30 cellular contexts compared by ENCODE assay signal in the genomic region with DNA sequence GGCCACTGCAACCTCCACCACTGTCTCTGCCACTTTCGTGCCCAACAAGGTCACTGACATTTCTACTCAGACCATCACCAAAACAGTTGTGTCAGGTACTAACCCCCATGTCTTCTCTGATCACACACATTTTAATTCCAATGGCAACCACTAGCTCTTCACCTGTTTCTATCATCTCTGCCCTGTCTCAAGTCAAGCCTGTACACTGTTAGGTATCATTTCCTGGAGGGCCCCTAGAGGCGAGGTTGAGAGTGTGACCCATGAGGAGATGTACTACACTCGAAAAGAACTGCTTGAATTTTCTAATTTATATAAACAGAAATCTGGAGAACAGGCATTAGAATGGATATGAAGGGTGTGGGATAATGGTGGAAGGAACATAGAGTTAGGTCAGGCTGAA. TPM values are rescaled to one million over a fixed set of nuclear protein-coding genes. Genes with fewer than 3 reads are reported as not detected.
"Had no signal": no experiment of that assay in that cellular context is flagged by ENCODE, and none has a peak within 500 bp of the region (broad histone marks: within the 10 kb centered on the region; RNA-seq: fewer than 3 reads in every experiment).

No MANE protein-coding gene starts in this region.

- FAIRE-seq: kidney, TTC549 had no signal

- H3K27me3 ChIP-seq: neural progenitor cell, right atrium auricular region, stomach, thyroid gland, upper lobe of left lung, vagina had no signal

- H3K27ac Mint-ChIP-seq: endodermal cell; neural progenitor cell; stimulated activated naive B cell treated with anti-CD40 and anti-IgM and Interleukin-4, amounts not matched to agents 10 μg/mL and 1 μg/mL and 100 μg/mL, for 72 hours had no signal

- H3K4me3 Mint-ChIP-seq: endodermal cell; naive thymus-derived CD8-positive, alpha-beta T cell; neural progenitor cell; stimulated activated naive B cell treated with anti-CD40 and anti-IgM and Interleukin-4, amounts not matched to agents 10 μg/mL and 1 μg/mL and 100 μg/mL, for 72 hours had no signal

- DNase-seq: activated CD4-positive, alpha-beta T cell treated with anti-CD3 and anti-CD28 coated beads for 48 hours; activated CD4-positive, alpha-beta T cell treated with anti-CD3 and anti-CD28 coated beads, Interleukin-2, amount 50 U/mL, for 48 hours; activated naive CD4-positive, alpha-beta T cell; activated T-cell treated with anti-CD3 and anti-CD28 coated beads, Interleukin-2, amount 50 U/mL, for 48 hours; central memory CD4-positive, alpha-beta T cell; endodermal cell; foreskin keratinocyte; heart left ventricle; hypothalamus; immature natural killer cell; kidney; lower lobe of right lung; mesenchymal stem cell; naive thymus-derived CD8-positive, alpha-beta T cell; stimulated activated CD4-positive, alpha-beta T cell treated with anti-CD3 and anti-CD28 coated beads, Interleukin-1b, Interleukin-23, amount 100 ng/mL, for 48 hours; stimulated activated naive B cell treated with anti-CD40 and anti-IgM and Interleukin-4, amounts not matched to agents 10 μg/mL and 1 μg/mL and 100 μg/mL, for 72 hours; stomach; T-helper 9 cell; thyroid gland; upper lobe of left lung had no signal

- H3K4me3 ChIP-seq: heart left ventricle, lower lobe of right lung, neural progenitor cell, right atrium auricular region, smooth muscle cell, stomach, thyroid gland, upper lobe of left lung, vagina had no signal

- H3K4me2 ChIP-seq: neural progenitor cell, smooth muscle cell had no signal

- H2AFZ ChIP-seq: neural progenitor cell had no signal

- H3K27ac ChIP-seq: foreskin keratinocyte, heart left ventricle, lower lobe of right lung, neural progenitor cell, right atrium auricular region, stomach, thyroid gland, upper lobe of left lung, vagina, VCaP had no signal

- H3K9ac ChIP-seq: neural progenitor cell had no signal

- H3K4me1 ChIP-seq: heart left ventricle, neural progenitor cell, right atrium auricular region, thyroid gland, vagina had no signal

- H3K36me3 Mint-ChIP-seq: activated naive CD4-positive, alpha-beta T cell treated with anti-CD3 and anti-CD28 coated beads, Interleukin-2, amount 50 U/mL, for 72 hours; immature natural killer cell; naive thymus-derived CD8-positive, alpha-beta T cell; neural progenitor cell; stimulated activated naive B cell treated with anti-CD40 and anti-IgM and Interleukin-4, amounts not matched to agents 10 μg/mL and 1 μg/mL and 100 μg/mL, for 72 hours had no signal

- H3K9me3 Mint-ChIP-seq: activated naive CD4-positive, alpha-beta T cell treated with anti-CD3 and anti-CD28 coated beads, Interleukin-2, amount 50 U/mL, for 72 hours; endodermal cell; naive thymus-derived CD8-positive, alpha-beta T cell had no signal

- H3K36me3 ChIP-seq: heart left ventricle, lower lobe of right lung, neural progenitor cell, right atrium auricular region, stomach, thyroid gland, upper lobe of left lung, vagina had no signal

- H3K9me3 ChIP-seq: heart left ventricle, lower lobe of right lung, right atrium auricular region, stomach, thyroid gland, upper lobe of left lung, vagina had no signal

RNA-seq across cellular contexts. Expression of gene MUC21, which starts 17.4 kb away (rescaled TPM):
- total RNA-seq: activated naive CD4-positive, alpha-beta T cell treated with anti-CD3 and anti-CD28 coated beads, Interleukin-2, amount 50 U/mL, for 72 hours; endodermal cell; foreskin keratinocyte; heart left ventricle; kidney; left lobe of liver; naive thymus-derived CD8-positive, alpha-beta T cell; omental fat pad; pulmonary artery endothelial cell; right atrium auricular region; smooth muscle cell; thyroid gland had no signal
- polyA plus RNA-seq: foreskin keratinocyte; immature natural killer cell; naive thymus-derived CD8-positive, alpha-beta T cell; smooth muscle cell had no signal

RNA-seq across cellular contexts. Expression of gene MUCL3, which starts 25.4 kb away (rescaled TPM):
- total RNA-seq: activated naive CD4-positive, alpha-beta T cell treated with anti-CD3 and anti-CD28 coated beads, Interleukin-2, amount 50 U/mL, for 72 hours; foreskin keratinocyte; left lobe of liver; naive thymus-derived CD8-positive, alpha-beta T cell; pulmonary artery endothelial cell; right atrium auricular region; thyroid gland had no signal
- polyA plus RNA-seq: foreskin keratinocyte; immature natural killer cell; naive thymus-derived CD8-positive, alpha-beta T cell; smooth muscle cell had no signal

RNA-seq across cellular contexts. Expression of gene SFTA2, which starts 34.2 kb away (rescaled TPM):
- total RNA-seq: activated naive CD4-positive, alpha-beta T cell treated with anti-CD3 and anti-CD28 coated beads, Interleukin-2, amount 50 U/mL, for 72 hours; endodermal cell; foreskin keratinocyte; heart left ventricle; left lobe of liver; naive thymus-derived CD8-positive, alpha-beta T cell; omental fat pad; pulmonary artery endothelial cell; right atrium auricular region; smooth muscle cell; vagina had no signal
- polyA plus RNA-seq: foreskin keratinocyte, heart left ventricle, immature natural killer cell, smooth muscle cell had no signal

RNA-seq across cellular contexts. Expression of gene MUC22, which starts 44.1 kb away (rescaled TPM):
- total RNA-seq: activated naive CD4-positive, alpha-beta T cell treated with anti-CD3 and anti-CD28 coated beads, Interleukin-2, amount 50 U/mL, for 72 hours; endodermal cell; foreskin keratinocyte; kidney; left lobe of liver; lower lobe of right lung; naive thymus-derived CD8-positive, alpha-beta T cell; omental fat pad; pulmonary artery endothelial cell; right atrium auricular region; smooth muscle cell; stomach; thyroid gland had no signal
- polyA plus RNA-seq: foreskin keratinocyte; immature natural killer cell; naive thymus-derived CD8-positive, alpha-beta T cell; smooth muscle cell had no signal
